ENCODE assay signal across 10 cellular contexts in genomic region chr20:856361-856775, GRCh38. TPM values are rescaled to one million over a fixed set of nuclear protein-coding genes. Genes with fewer than 3 reads are reported as not detected.
A peak's percentile ranks its signal among the peaks of the same experiment; 100 is the strongest.
DNase-seq lines count a peak whose midpoint lies in the region; ATAC-seq and TF ChIP-seq lines count a peak whose summit lies in the region.
"Had no signal": no experiment of that assay in that cellular context is flagged by ENCODE, and none has a peak within 500 bp of the region (broad histone marks: within the 10 kb centered on the region; RNA-seq: fewer than 3 reads in every experiment).

No MANE protein-coding gene starts in this region.

- no peaks in the 10 kb centered on the region for H3K27me3 Mint-ChIP-seq in activated naive CD8-positive, alpha-beta T cell treated with anti-CD3 and anti-CD28 coated beads for 36 hours
- H3K27me3 Mint-ChIP-seq in neural progenitor cell (ENCODE audit: insufficient read depth, low read depth): peaks cover 7% of the 10 kb centered on the region

- H3K9ac ChIP-seq in PC-3 (ENCODE audit: low read length): peak overlapping the region; percentile 42
- H3K9ac ChIP-seq in mesendoderm (ENCODE audit: low read length): no peak overlapping the region
- H3K9ac ChIP-seq in neural progenitor cell: no peak overlapping the region

- no peaks in the 10 kb centered on the region for H3K9me3 ChIP-seq in PC-3 (ENCODE audit: low read length)
- no peaks in the 10 kb centered on the region for H3K9me3 ChIP-seq in neural progenitor cell (ENCODE audit: low read depth)

- no peaks in the 10 kb centered on the region for H3K9me2 ChIP-seq in PC-3 (replicated peaks; ENCODE audit: low read length)

- no peaks in the 10 kb centered on the region for H3F3A ChIP-seq in PC-3 (ENCODE audit: low read length, unreplicated experiment)
- H3F3A ChIP-seq in neural progenitor cell (ENCODE audit: low read depth): no peaks in the 10 kb centered on the region

- H3K4me3 Mint-ChIP-seq in activated naive CD8-positive, alpha-beta T cell treated with anti-CD3 and anti-CD28 coated beads for 36 hours: peak overlapping the region; percentile 19
- H3K4me3 Mint-ChIP-seq in neural progenitor cell: no peak overlapping the region

- no peak overlapping the region for H4K5ac ChIP-seq in mesendoderm (ENCODE audit: low read length)

- no peak overlapping the region for H3K56ac ChIP-seq in mesendoderm (ENCODE audit: low read length)

- H4K8ac ChIP-seq in mesendoderm (ENCODE audit: low read depth, low read length): no peak overlapping the region

- H3K27me3 ChIP-seq in PC-3 (ENCODE audit: low read length): no peaks in the 10 kb centered on the region
- no peaks in the 10 kb centered on the region for H3K27me3 ChIP-seq in mesendoderm (ENCODE audit: insufficient read depth, low read length, poor library complexity)
- no peaks in the 10 kb centered on the region for H3K27me3 ChIP-seq in neural progenitor cell

- H2BK5ac ChIP-seq in mesendoderm (ENCODE audit: low read length): no peak overlapping the region

- H4K20me1 ChIP-seq in PC-3 (ENCODE audit: low read length) (no peaks in the 10 kb centered on the region), neural progenitor cell (ENCODE audit: low read depth) (peaks cover 3% of the 10 kb centered on the region)

- POLR2A ChIA-PET in PC-3 (lab: Charles Lee; ENCODE audit: unreplicated experiment): no interaction called here

- WGBS in mesendoderm (ENCODE audit: extremely low coverage, insufficient coverage, low lambda C conversion rate): no CpG with 5 or more reads among the region's 12 CpGs

- no peak overlapping the region for H2BK15ac ChIP-seq in mesendoderm (replicated peaks; ENCODE audit: low read depth)

- no peaks in the 10 kb centered on the region for H3K79me1 ChIP-seq in mesendoderm (ENCODE audit: low read length)

- peaks cover 73% of the 10 kb centered on the region for H3K4me1 Mint-ChIP-seq in activated naive CD8-positive, alpha-beta T cell treated with anti-CD3 and anti-CD28 coated beads for 36 hours
- no peaks in the 10 kb centered on the region for H3K4me1 Mint-ChIP-seq in neural progenitor cell

- no peak overlapping the region for H3K4ac ChIP-seq in mesendoderm (ENCODE audit: low read depth, low read length)

- H3K4me3 ChIP-seq in PC-3 (ENCODE audit: low read length): peak overlapping the region; percentile 51
- no peak overlapping the region for H3K4me3 ChIP-seq in mesendoderm (ENCODE audit: low read length)
- no peak overlapping the region for H3K4me3 ChIP-seq in neural progenitor cell

- intact Hi-C loops in PC-3 (cut with micrococcal nuclease): loop anchor here (1.0 to 5.0 kb wide), 2 partner anchors 23 to 39 kb away; partner anchors contain the start of gene FAM110A

- BruUV-seq in PC-3 (replicated peaks; lab: Mats Ljungman, UMichigan): no TSS peak

- peak; percentile 77 for DNase-seq in AG08395 (ENCODE audit: low spot score)
- DNase-seq in PC-3: peak; percentile 99
- peak; percentile 61 for DNase-seq in activated naive CD8-positive, alpha-beta T cell treated with anti-CD3 and anti-CD28 coated beads for 36 hours
- peak; percentile 67 for DNase-seq in mesendoderm
- DNase-seq in OCI-M1 (lab: John Stamatoyannopoulos, UW): no peak
- no peak for DNase-seq in NK-92 treated with Interleukin-12 subunit alpha and Interleukin-12 subunit beta, amount 100 ng/mL, for 24 hours (lab: John Stamatoyannopoulos, UW)
- DNase-seq in neural progenitor cell (ENCODE audit: low spot score): no peak
- DNase-seq: DMS153 had no signal

- H3K4me1 ChIP-seq in PC-3 (ENCODE audit: insufficient read depth, low read length) (peaks cover 38% of the 10 kb centered on the region), mesendoderm (ENCODE audit: control insufficient read depth, low read depth, low read length) (no peaks in the 10 kb centered on the region), neural progenitor cell (no peaks in the 10 kb centered on the region)

- peak overlapping the region; percentile 68 for H3K27ac ChIP-seq in PC-3 (ENCODE audit: low read length)
- H3K27ac ChIP-seq in mesendoderm (ENCODE audit: low read depth, low read length): no peak overlapping the region
- H3K27ac ChIP-seq in neural progenitor cell: no peak overlapping the region

- peaks cover 18% of the 10 kb centered on the region for H3K36me3 Mint-ChIP-seq in activated naive CD8-positive, alpha-beta T cell treated with anti-CD3 and anti-CD28 coated beads for 36 hours
- H3K36me3 Mint-ChIP-seq in neural progenitor cell: no peaks in the 10 kb centered on the region

- H3K27ac Mint-ChIP-seq in activated naive CD8-positive, alpha-beta T cell treated with anti-CD3 and anti-CD28 coated beads for 36 hours: peak overlapping the region; percentile 76
- no peak overlapping the region for H3K27ac Mint-ChIP-seq in neural progenitor cell

- peak overlapping the region; percentile 62; the same call in 1 of the 2 replicates for H2AFZ ChIP-seq in PC-3 (ENCODE audit: low read length)
- H2AFZ ChIP-seq in neural progenitor cell (replicated peaks): no peak overlapping the region

- no peak overlapping the region for H2BK120ac ChIP-seq in mesendoderm (ENCODE audit: low read depth, low read length)

- H3K23ac ChIP-seq in mesendoderm (ENCODE audit: low read length): no peak overlapping the region

- CTCF ChIA-PET in PC-3 (lab: Charles Lee): interaction anchor here (0.5 to 0.8 kb wide), 3 partner anchors 18 to 187 kb away, joined by 3 to 5 read pairs (median 3); no protein-coding TSS in a partner anchor

- H2AK5ac ChIP-seq in mesendoderm (ENCODE audit: low read length): no peak overlapping the region

- H3K18ac ChIP-seq in mesendoderm (ENCODE audit: low read length): no peak overlapping the region

- no peaks in the 10 kb centered on the region for H3K79me2 ChIP-seq in PC-3 (ENCODE audit: low read length)
- no peaks in the 10 kb centered on the region for H3K79me2 ChIP-seq in mesendoderm (ENCODE audit: control insufficient read depth, insufficient read depth, low read length)
- H3K79me2 ChIP-seq in neural progenitor cell (ENCODE audit: low read depth): no peaks in the 10 kb centered on the region

- TF ChIP-seq CTCF in PC-3 (conservative IDR thresholded peaks at IDR 0.05; ENCODE audit: low read depth, low read length) (no peak), neural progenitor cell (IDR thresholded peaks at IDR 0.05) (no peak)

- no peaks in the 10 kb centered on the region for H3K36me3 ChIP-seq in PC-3 (ENCODE audit: low read depth, low read length)
- H3K36me3 ChIP-seq in mesendoderm (ENCODE audit: control insufficient read depth, insufficient read depth, low read length): no peaks in the 10 kb centered on the region
- no peaks in the 10 kb centered on the region for H3K36me3 ChIP-seq in neural progenitor cell

- H3K4me2 ChIP-seq in PC-3 (ENCODE audit: low read length) (peak overlapping the region; percentile 81), mesendoderm (ENCODE audit: low read length) (no peak overlapping the region), neural progenitor cell (no peak overlapping the region)

- peak; percentile 96 for ATAC-seq in PC-3
- ATAC-seq in GM19351 (IDR thresholded peaks at IDR 0.05; ENCODE audit: unreplicated experiment): no peak

- peaks cover 4% of the 10 kb centered on the region for H3K9me3 Mint-ChIP-seq in activated naive CD8-positive, alpha-beta T cell treated with anti-CD3 and anti-CD28 coated beads for 36 hours
- H3K9me3 Mint-ChIP-seq in neural progenitor cell: no peaks in the 10 kb centered on the region

RNA-seq across cellular contexts. Expression of gene FAM110A, which starts 22.9 kb away (rescaled TPM):
- total RNA-seq in PC-3 (2014; rRNA removed) (23.0 and 28.4 TPM in 2 replicates), neural progenitor cell (ENCODE audit: low replicate concordance) (2.9 and 9.1 TPM in 2 replicates)
- total RNA-seq in activated naive CD8-positive, alpha-beta T cell treated with anti-CD3 and anti-CD28 coated beads for 36 hours: 10 to 100 TPM; 21.3 to 21.4 TPM
- polyA plus RNA-seq in mesendoderm (2013, experiment 1 of 2): 7.2 TPM
- 7.3 TPM for polyA plus RNA-seq in mesendoderm (2013, experiment 2 of 2)

RNA-seq across cellular contexts. Expression of gene ANGPT4, which starts 59.8 kb away (rescaled TPM):
- total RNA-seq in PC-3 (2014; rRNA removed) (not detected in 2 replicates), neural progenitor cell (ENCODE audit: low replicate concordance) (0.06 and 0.19 TPM in 2 replicates)
- total RNA-seq in activated naive CD8-positive, alpha-beta T cell treated with anti-CD3 and anti-CD28 coated beads for 36 hours: not detected
- polyA plus RNA-seq in mesendoderm (2013, experiment 1 of 2): 0.18 TPM
- 0.22 TPM for polyA plus RNA-seq in mesendoderm (2013, experiment 2 of 2)
- total RNA-seq: cardiac septum had no signal

Comparison
In these comparisons a context has a peak if more than half of its experiments do, and no peak if none do; other contexts are left out.
1. DNase-seq: peak in AG08395 (single experiment), PC-3 (single experiment), activated naive CD8-positive, alpha-beta T cell treated with anti-CD3 and anti-CD28 coated beads for 36 hours (single experiment) and mesendoderm (single experiment); none in OCI-M1 (single experiment), NK-92 treated with Interleukin-12 subunit alpha and Interleukin-12 subunit beta, amount 100 ng/mL, for 24 hours (single experiment) and neural progenitor cell (single experiment).